In genomic region chr2:218063541-218064295, GRCh38 we compare ENCODE assay signal across 11 cellular contexts. TPM values are rescaled to one million over a fixed set of nuclear protein-coding genes. Genes with fewer than 3 reads are reported as not detected.
DNase-seq lines count a peak whose midpoint lies in the region; ATAC-seq lines count a peak whose summit lies in the region.
"Had no signal": no experiment of that assay in that cellular context is flagged by ENCODE, and none has a peak within 500 bp of the region (broad histone marks: within the 10 kb centered on the region; RNA-seq: fewer than 3 reads in every experiment).

No MANE protein-coding gene starts in this region.

- no peak overlapping the region for H3K4me3 Mint-ChIP-seq in activated CD8-positive, alpha-beta memory T cell treated with anti-CD3 and anti-CD28 coated beads, Interleukin-2, amount 10 ng/mL, durations not matched to agents 7 days and 5 days

- peaks cover 22% of the 10 kb centered on the region for H3K27me3 Mint-ChIP-seq in activated CD8-positive, alpha-beta memory T cell treated with anti-CD3 and anti-CD28 coated beads, Interleukin-2, amount 10 ng/mL, durations not matched to agents 7 days and 5 days

- CTCF ChIA-PET in activated CD8-positive, alpha-beta memory T cell treated with anti-CD3 and anti-CD28 coated beads, Interleukin-2, amount 10 ng/mL, durations not matched to agents 7 days and 5 days (lab: Charles Lee), result interaction anchor here (1.2 kb wide), 1 partner anchor 278 kb away, joined by 4 read pairs; no protein-coding TSS in a partner anchor

- ATAC-seq in GM18519 (IDR thresholded peaks at IDR 0.05; ENCODE audit: low FRiP score, unreplicated experiment) (peak; percentile 85), GM21526 (IDR thresholded peaks at IDR 0.05; ENCODE audit: low FRiP score, unreplicated experiment) (peak; percentile 84), HG03354 (IDR thresholded peaks at IDR 0.05; ENCODE audit: poor library complexity, severe bottlenecking, unreplicated experiment) (peak; percentile 69), left lobe of liver (peak; percentile 31)
- no peak for ATAC-seq in activated CD8-positive, alpha-beta memory T cell treated with anti-CD3 and anti-CD28 coated beads, Interleukin-2, amount 10 ng/mL, durations not matched to agents 7 days and 5 days
- ATAC-seq: HCT116 had no signal

- no peak for DNase-seq in left lobe of liver (ENCODE audit: low spot score)
- no peak for DNase-seq in NCI-H446 treated with DMSO at 0.1 percent for 48 hours (lab: John Stamatoyannopoulos, UW)
- no peak for DNase-seq in DMS 273 treated with DMSO at 0.1 percent for 48 hours (lab: John Stamatoyannopoulos, UW)
- no peak for DNase-seq in activated CD8-positive, alpha-beta memory T cell treated with anti-CD3 and anti-CD28 coated beads, Interleukin-2, amount 10 ng/mL, durations not matched to agents 7 days and 5 days
- DNase-seq in Kasumi-1 (lab: John Stamatoyannopoulos, UW), result no peak
- DNase-seq: activated CD4-positive, alpha-beta T cell treated with anti-CD3 and anti-CD28 coated beads for 48 hours had no signal

- no peaks in the 10 kb centered on the region for H3K36me3 Mint-ChIP-seq in activated CD8-positive, alpha-beta memory T cell treated with anti-CD3 and anti-CD28 coated beads, Interleukin-2, amount 10 ng/mL, durations not matched to agents 7 days and 5 days

- H3K27ac Mint-ChIP-seq in activated CD8-positive, alpha-beta memory T cell treated with anti-CD3 and anti-CD28 coated beads, Interleukin-2, amount 10 ng/mL, durations not matched to agents 7 days and 5 days, result no peak overlapping the region

- no peaks in the 10 kb centered on the region for H3K9me3 Mint-ChIP-seq in activated CD8-positive, alpha-beta memory T cell treated with anti-CD3 and anti-CD28 coated beads, Interleukin-2, amount 10 ng/mL, durations not matched to agents 7 days and 5 days (ENCODE audit: low read depth)

- peaks cover 3% of the 10 kb centered on the region for H3K4me1 Mint-ChIP-seq in activated CD8-positive, alpha-beta memory T cell treated with anti-CD3 and anti-CD28 coated beads, Interleukin-2, amount 10 ng/mL, durations not matched to agents 7 days and 5 days

RNA-seq across cellular contexts. Expression of gene RUFY4, which starts 5.3 kb away (rescaled TPM):
- not detected for total RNA-seq in left lobe of liver
- 1 to 10 TPM; 1.4 to 5.1 TPM for total RNA-seq in activated CD8-positive, alpha-beta memory T cell treated with anti-CD3 and anti-CD28 coated beads, Interleukin-2, amount 10 ng/mL, durations not matched to agents 7 days and 5 days
- total RNA-seq: MCF 10A had no signal
